ENCODE assay signal across 31 cellular contexts in genomic region chr7:96052289-96052688, GRCh38.
"Had no signal": no experiment of that assay in that cellular context is flagged by ENCODE, and none has a peak within 500 bp of the region (broad histone marks: within the 10 kb centered on the region; RNA-seq: fewer than 3 reads in every experiment).

No MANE protein-coding gene starts in this region.

- DNase-seq: activated effector memory CD4-positive, alpha-beta T cell treated with anti-CD3 and anti-CD28 coated beads, Interleukin-2, amount 50 U/mL, for 16 hours; activated effector memory CD4-positive, alpha-beta T cell treated with Interleukin-2 at 50 U/mL for 16 hours; activated gamma-delta T cell; activated gamma-delta T cell treated with Interleukin-2 at 50 U/mL for 16 hours; activated naive CD4-positive, alpha-beta T cell; activated naive CD4-positive, alpha-beta T cell treated with anti-CD3 and anti-CD28 coated beads for 36 hours; activated naive CD4-positive, alpha-beta T cell treated with anti-CD3 and anti-CD28 coated beads, Interleukin-2, amount 10 ng/mL, durations not matched to agents 7 days and 5 days; activated naive CD4-positive, alpha-beta T cell treated with anti-CD3 and anti-CD28 coated beads, Interleukin-2, amount 50 U/mL, for 16 hours; activated naive CD4-positive, alpha-beta T cell treated with Interleukin-2 at 50 U/mL for 16 hours; activated naive CD8-positive, alpha-beta T cell treated with anti-CD3 and anti-CD28 coated beads for 36 hours; activated naive CD8-positive, alpha-beta T cell treated with anti-CD3 and anti-CD28 coated beads, Interleukin-2, amount 10 ng/mL, durations not matched to agents 7 days and 5 days; activated naive CD8-positive, alpha-beta T cell treated with anti-CD3 and anti-CD28 coated beads, Interleukin-2, amount 50 U/mL, for 24 hours; activated T-cell treated with anti-CD3 and anti-CD28 coated beads, Interleukin-2, amount 50 U/mL, for 4 hours; activated T-cell treated with anti-CD3 and anti-CD28 coated beads, Interleukin-2, amount 50 U/mL, for 48 hours; activated T-cell treated with anti-CD3 and anti-CD28 coated beads, Interleukin-2, amount 50 U/mL, for 72 hours; adrenal gland; amniotic stem cell; amygdala; anterior cingulate cortex; aorta; body of pancreas; brain microvascular endothelial cell; caudate nucleus; central memory CD4-positive, alpha-beta T cell; cerebellar nuclear complex had no signal

- H3K36me3 ChIP-seq: adrenal gland, ascending aorta, brain microvascular endothelial cell, breast epithelium, cardiac muscle cell had no signal

- H3K27me3 ChIP-seq: adrenal gland, ascending aorta, body of pancreas, brain microvascular endothelial cell, breast epithelium, cardiac muscle cell had no signal

- H3K9me3 ChIP-seq: adrenal gland, ascending aorta, body of pancreas, breast epithelium had no signal

- H3K27ac ChIP-seq: adrenal gland, ascending aorta, body of pancreas, brain microvascular endothelial cell, breast epithelium, cardiac muscle cell had no signal

- ATAC-seq: activated naive CD4-positive, alpha-beta T cell treated with anti-CD3 and anti-CD28 coated beads, Interleukin-2, amount 50 U/mL, for 72 hours; activated naive CD8-positive, alpha-beta T cell treated with anti-CD3 and anti-CD28 coated beads, Interleukin-2, amount 50 U/mL, for 24 hours; activated T-cell treated with anti-CD3 and anti-CD28 coated beads, Interleukin-2, amount 50 U/mL, for 4 hours; activated T-cell treated with anti-CD3 and anti-CD28 coated beads, Interleukin-2, amount 50 U/mL, for 72 hours; activated T-helper 17 cell treated with anti-CD3 and anti-CD28 coated beads, Interleukin-2, amount 50 U/mL, for 72 hours; body of pancreas had no signal

- H3K4me3 ChIP-seq: adrenal gland, ascending aorta, body of pancreas, breast epithelium, cardiac muscle cell had no signal

- FAIRE-seq: astrocyte had no signal

- H3K4me1 ChIP-seq: adrenal gland, ascending aorta, body of pancreas, breast epithelium had no signal
